Comparison of ENCODE assay signal across 17 cellular contexts in the genomic region with DNA sequence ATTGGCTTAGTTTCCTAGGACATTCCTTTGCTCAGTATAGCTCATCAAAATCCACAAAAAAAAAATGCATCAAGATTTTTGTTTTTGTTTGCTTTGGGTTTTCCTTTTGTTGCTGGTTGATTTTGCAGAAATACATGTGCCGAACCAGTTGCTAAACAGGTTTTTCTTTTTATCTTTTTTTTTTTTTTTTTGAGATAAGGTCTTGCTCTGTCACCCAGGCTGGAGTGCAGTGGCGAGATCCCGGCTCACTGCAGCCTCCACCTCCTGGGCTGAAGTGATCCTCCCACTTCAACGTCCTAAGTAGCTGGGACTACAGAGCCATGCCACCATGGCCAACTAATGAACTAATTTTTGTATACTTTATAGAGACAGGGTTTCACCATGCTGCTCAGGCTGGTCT. TPM values are rescaled to one million over a fixed set of nuclear protein-coding genes. Genes with fewer than 3 reads are reported as not detected.
DNase-seq lines count a peak whose midpoint lies in the region; ATAC-seq and TF ChIP-seq lines count a peak whose summit lies in the region.
"Had no signal": no experiment of that assay in that cellular context is flagged by ENCODE, and none has a peak within 500 bp of the region (broad histone marks: within the 10 kb centered on the region; RNA-seq: fewer than 3 reads in every experiment).

No MANE protein-coding gene starts in this region.

- TF ChIP-seq POLR2A in body of pancreas (IDR thresholded peaks at IDR 0.05) (no peak), right lobe of liver (IDR thresholded peaks at IDR 0.05) (no peak)

- H3K4me1 ChIP-seq in body of pancreas: peaks cover 26% of the 10 kb centered on the region
- H3K4me1 ChIP-seq in right lobe of liver: no peaks in the 10 kb centered on the region

- intact Hi-C loops in body of pancreas (cut with DNase I) (no loop called here), right lobe of liver (cut with DNase I) (no loop called here)

- DNase-seq in DMS53 (lab: John Stamatoyannopoulos, UW): peak; percentile 83
- peak in 42 of 76 experiments; percentile 0 to 52 (median 12) for DNase-seq in HUDEP-2 (lab: John Stamatoyannopoulos, UW; ENCODE audit: unreplicated experiment in 76 of 76)
- DNase-seq in body of pancreas: peak; percentile 61 to 77 (median 69)
- no peak for DNase-seq in progenitor cell of endocrine pancreas (ENCODE audit: low spot score, unreplicated experiment)
- DNase-seq in right lobe of liver: no peak
- DNase-seq in stimulated activated naive CD8-positive, alpha-beta T cell treated with anti-CD3 and anti-CD28 coated beads, Interleukin-15, Interleukin-2, amounts not matched to agents 100 U/mL and 50 U/mL, for 24 hours: no peak
- DNase-seq: CD8-positive, alpha-beta T cell; DMS79 treated with DMSO at 0.1 percent for 48 hours; H9; NCI-H1417 treated with DMSO at 0.1 percent for 48 hours; NCI-H187 treated with DMSO at 0.1 percent for 48 hours; NCI-H226; NCI-H524 treated with DMSO at 0.1 percent for 48 hours; SHP77 had no signal

- no peaks in the 10 kb centered on the region for H3K27me3 Mint-ChIP-seq in progenitor cell of endocrine pancreas

- TF ChIP-seq CTCF in body of pancreas (IDR thresholded peaks at IDR 0.05) (peak in 1 of 7 experiments; percentile 18), progenitor cell of endocrine pancreas (IDR thresholded peaks at IDR 0.05; ENCODE audit: unreplicated experiment) (no peak), right lobe of liver (IDR thresholded peaks at IDR 0.05) (no peak)

- peak; percentile 90 for ATAC-seq in body of pancreas
- ATAC-seq in right lobe of liver: no peak
- ATAC-seq in GM21381 (IDR thresholded peaks at IDR 0.05; ENCODE audit: unreplicated experiment): no peak
- no peak for ATAC-seq in stimulated activated naive CD8-positive, alpha-beta T cell treated with anti-CD3 and anti-CD28 coated beads, Interleukin-15, Interleukin-2, amounts not matched to agents 100 U/mL and 50 U/mL, for 24 hours
- ATAC-seq: CD8-positive, alpha-beta T cell had no signal

- peaks cover 11% of the 10 kb centered on the region for H3K4me1 Mint-ChIP-seq in progenitor cell of endocrine pancreas (ENCODE audit: low read depth)

- H3K27ac ChIP-seq in body of pancreas (peak overlapping the region; percentile 35 to 75 (median 64)), right lobe of liver (no peak overlapping the region)
- H3K27ac ChIP-seq: BLaER1 treated with 17β-estradiol and CSF1 and Interleukin-3, amounts not matched to agents 10 nM and 100 nM; SK-N-MC had no signal

- H3K27ac Mint-ChIP-seq in progenitor cell of endocrine pancreas: peak overlapping the region; percentile 64
- H3K27ac Mint-ChIP-seq: CD8-positive, alpha-beta T cell; H9 had no signal

- H3K4me3 Mint-ChIP-seq in progenitor cell of endocrine pancreas (ENCODE audit: low read depth): no peak overlapping the region
- H3K4me3 Mint-ChIP-seq: CD8-positive, alpha-beta T cell; H9 had no signal

- no peaks in the 10 kb centered on the region for H3K36me3 ChIP-seq in body of pancreas (replicated peaks in 1 of 2; ENCODE audit: insufficient read depth in 1 of 2, low read depth in 2 of 2)
- H3K36me3 ChIP-seq in right lobe of liver: no peaks in the 10 kb centered on the region

- no peaks in the 10 kb centered on the region for H3K9me3 ChIP-seq in body of pancreas
- no peaks in the 10 kb centered on the region for H3K9me3 ChIP-seq in right lobe of liver

- no peak overlapping the region for H3K4me3 ChIP-seq in body of pancreas
- H3K4me3 ChIP-seq in right lobe of liver: no peak overlapping the region
- H3K4me3 ChIP-seq: BLaER1 treated with 17β-estradiol and CSF1 and Interleukin-3, amounts not matched to agents 10 nM and 100 nM; SK-N-MC had no signal

- WGBS in body of pancreas, 2 donors: 13 to 36% methylated on average over 4 of the region's 4 CpGs
- 28% methylated on average over 4 of the region's 4 CpGs for WGBS in right lobe of liver (ENCODE audit: insufficient coverage, low coverage, low lambda C conversion rate, missing lambda C conversion rate)

- peaks cover 9% of the 10 kb centered on the region for H3K9me3 Mint-ChIP-seq in progenitor cell of endocrine pancreas (ENCODE audit: low read depth)

- H3K27me3 ChIP-seq in body of pancreas (no peaks in the 10 kb centered on the region), right lobe of liver (no peaks in the 10 kb centered on the region)
- H3K27me3 ChIP-seq: BLaER1 treated with 17β-estradiol and CSF1 and Interleukin-3, amounts not matched to agents 10 nM and 100 nM had no signal

- no peaks in the 10 kb centered on the region for H3K36me3 Mint-ChIP-seq in progenitor cell of endocrine pancreas (ENCODE audit: insufficient read depth)

RNA-seq across cellular contexts. Expression of a gene that starts 8.3 kb away (rescaled TPM):
- total RNA-seq in body of pancreas (10 to 100 TPM; 11.5 to 13.7 TPM), progenitor cell of endocrine pancreas (26.7 and 28.7 TPM in 2 replicates), right lobe of liver (10 to 100 TPM in 2 of 6 experiments, 1 to 10 TPM in 4; 8.0 to 12.3 (median 8.9) TPM)

Comparison
In these comparisons a context has a peak if more than half of its experiments do, and no peak if none do; other contexts are left out.
1. DNase-seq: peak in DMS53 (single experiment), HUDEP-2 (42 of 76) and body of pancreas (4 of 4); none in progenitor cell of endocrine pancreas (single experiment), right lobe of liver (0 of 3) and stimulated activated naive CD8-positive, alpha-beta T cell treated with anti-CD3 and anti-CD28 coated beads, Interleukin-15, Interleukin-2, amounts not matched to agents 100 U/mL and 50 U/mL, for 24 hours (single experiment).
2. H3K27ac ChIP-seq: peak in body of pancreas (4 of 4); none in right lobe of liver (0 of 3).